In the genomic region with DNA sequence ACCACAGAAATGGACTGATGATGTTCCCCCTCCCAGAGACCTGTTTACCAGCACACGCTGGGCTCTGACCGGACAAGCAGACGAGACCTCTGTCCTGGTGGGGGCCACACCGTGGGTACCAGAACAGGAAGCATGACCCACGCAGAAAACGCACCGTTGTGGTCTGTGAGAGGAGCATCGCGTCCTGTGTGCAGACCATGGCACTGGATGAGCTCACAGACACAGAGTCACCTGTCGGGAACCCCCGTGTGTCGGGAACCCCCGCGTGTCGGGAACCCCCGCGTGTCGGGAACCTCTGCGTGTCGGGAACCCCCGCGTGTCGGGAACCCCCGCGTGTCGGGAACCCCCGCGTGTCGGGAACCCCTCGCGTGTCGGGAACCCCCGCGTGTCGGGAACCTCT, we compare ENCODE assay signal across 1 cellular context.
TF ChIP-seq lines count a peak whose summit lies in the region.

No MANE protein-coding gene starts in this region.

TF ChIP-seq in GM12878, 131 proteins besides CTCF, POLR2A, EP300 and RAD21:
- TF ChIP-seq SUZ12 (IDR thresholded peaks at IDR 0.05; ENCODE audit: unreplicated experiment) (peak; percentile 82), SREBF2 (IDR thresholded peaks at IDR 0.05; ENCODE audit: low read length) (no peak)
